17 cellular contexts compared by ENCODE assay signal in genomic region chr19:49836176-49837008, GRCh38. TPM values are rescaled to one million over a fixed set of nuclear protein-coding genes. Genes with fewer than 3 reads are reported as not detected.
DNase-seq lines count a peak whose midpoint lies in the region; ATAC-seq and TF ChIP-seq lines count a peak whose summit lies in the region.
"Had no signal": no experiment of that assay in that cellular context is flagged by ENCODE, and none has a peak within 500 bp of the region (broad histone marks: within the 10 kb centered on the region; RNA-seq: fewer than 3 reads in every experiment).

No MANE protein-coding gene starts in this region.

- CTCF ChIA-PET in RWPE1 (lab: Yijun Ruan, JAX): interaction anchor here (0.5 to 0.6 kb wide), 2 partner anchors 26 to 30 kb away, joined by 3 to 4 read pairs; no protein-coding TSS in a partner anchor

- H3K79me2 ChIP-seq in GM23338 (replicated peaks; ENCODE audit: insufficient read depth) (no peaks in the 10 kb centered on the region), osteoblast (ENCODE audit: insufficient read depth, low read length) (no peaks in the 10 kb centered on the region)

- TF ChIP-seq POLR2A in adrenal gland (IDR thresholded peaks at IDR 0.05): no peak

- H3K27ac ChIP-seq in GM23338 (ENCODE audit: low read depth): no peak overlapping the region
- H3K27ac ChIP-seq in RWPE1: peak overlapping the region; percentile 11; the same call in 1 of the 2 replicates
- no peak overlapping the region for H3K27ac ChIP-seq in osteoblast (ENCODE audit: low read depth, low read length)
- peak overlapping the region in 1 of 5 donors; percentile 17 for H3K27ac ChIP-seq in adrenal gland

- H3K4me1 ChIP-seq in GM23338 (ENCODE audit: insufficient read depth) (no peaks in the 10 kb centered on the region), osteoblast (ENCODE audit: insufficient read depth, low read length) (peaks cover 10% of the 10 kb centered on the region), adrenal gland (replicated peaks in 1 of 2) (no peaks in the 10 kb centered on the region)
- H3K4me1 ChIP-seq: BE2C, Caco-2 had no signal

- peak; percentile 41; the same call in 2 of the 3 replicates for ATAC-seq in GM23338

- H3K27me3 Mint-ChIP-seq in GM23338 (ENCODE audit: insufficient read depth, low read depth, poor library complexity): peaks cover 19% of the 10 kb centered on the region
- H3K27me3 Mint-ChIP-seq: CD4-positive, CD25-positive, alpha-beta regulatory T cell had no signal

- H3K36me3 ChIP-seq in GM23338 (ENCODE audit: insufficient read depth) (no peaks in the 10 kb centered on the region), osteoblast (ENCODE audit: insufficient read depth, low read length) (peaks cover 60% of the 10 kb centered on the region), adrenal gland (replicated peaks in 1 of 2) (peaks cover 0 to 83% of the 10 kb centered on the region in 2 donors)

- H3K4me3 Mint-ChIP-seq in GM23338: no peak overlapping the region
- H3K4me3 Mint-ChIP-seq: CD4-positive, CD25-positive, alpha-beta regulatory T cell; H9 had no signal

- WGBS in adrenal gland, 4 donors: 86 to 94% (median 92%) methylated on average over 1 to 20 of the region's 20 CpGs

- H3K9me3 ChIP-seq in osteoblast (ENCODE audit: low read depth, low read length) (no peaks in the 10 kb centered on the region), adrenal gland (replicated peaks in 1 of 3) (no peaks in the 10 kb centered on the region)
- H3K9me3 ChIP-seq: BE2C, Caco-2 had no signal

- 0 out of 2 replicates have a peak, but pooled peaks cover 3% of the 10 kb centered on the region for H3F3A ChIP-seq in GM23338 (replicated peaks; ENCODE audit: low read depth)

- H2AFZ ChIP-seq in GM23338: no peak overlapping the region
- H2AFZ ChIP-seq in osteoblast (ENCODE audit: low read length): no peak overlapping the region

- H3K9me2 ChIP-seq in GM23338 (ENCODE audit: insufficient read depth): no peaks in the 10 kb centered on the region

- H3K4me1 Mint-ChIP-seq in GM23338: peaks cover 6% of the 10 kb centered on the region

- no peaks in the 10 kb centered on the region; the same call in 1 of the 2 replicates for H4K20me1 ChIP-seq in GM23338 (replicated peaks; ENCODE audit: insufficient read depth)
- no peaks in the 10 kb centered on the region for H4K20me1 ChIP-seq in osteoblast (ENCODE audit: insufficient read depth, low read length)

- no peak for DNase-seq in GM23338 (ENCODE audit: low spot score)
- no peak for DNase-seq in RWPE1 (ENCODE audit: low spot score)
- DNase-seq in osteoblast (ENCODE audit: insufficient read length, low spot score, missing footprints): peak; percentile 76
- DNase-seq in adrenal gland: no peak
- no peak for DNase-seq in COR-L47 (lab: John Stamatoyannopoulos, UW)
- no peak for DNase-seq in NCI-H226
- DNase-seq: BE2C; Caco-2; CD4-positive, CD25-positive, alpha-beta regulatory T cell; GDM1; H9; NCI-H1105; NCI-H1694; NCI-H2107; NCI-H510A treated with DMSO at 0.1 percent for 48 hours; NCI-H774; SHP77 treated with DMSO at 0.1 percent for 48 hours had no signal

- no peaks in the 10 kb centered on the region for H3K27me3 ChIP-seq in GM23338 (ENCODE audit: insufficient read depth)
- no peaks in the 10 kb centered on the region for H3K27me3 ChIP-seq in osteoblast (ENCODE audit: insufficient read depth, low read length)
- H3K27me3 ChIP-seq in adrenal gland: no peaks in the 10 kb centered on the region
- H3K27me3 ChIP-seq: BE2C had no signal

- H3K4me2 ChIP-seq in GM23338 (no peak overlapping the region), osteoblast (ENCODE audit: insufficient read depth, low read length) (no peak overlapping the region)

- intact Hi-C loops in adrenal gland (cut with DNase I): no loop called here

- peaks cover 58% of the 10 kb centered on the region for H3K36me3 Mint-ChIP-seq in GM23338 (ENCODE audit: low read depth)

- H3K4me3 ChIP-seq in GM23338 (no peak overlapping the region), osteoblast (ENCODE audit: insufficient read depth, low read length) (no peak overlapping the region), adrenal gland (no peak overlapping the region)

- POLR2A ChIA-PET in RWPE1 (lab: Yijun Ruan, JAX; ENCODE audit: low non-redundant PET): no interaction called here

- no peaks in the 10 kb centered on the region; the same call in 2 of the 3 replicates for H3K9me3 Mint-ChIP-seq in GM23338
- H3K9me3 Mint-ChIP-seq: CD4-positive, CD25-positive, alpha-beta regulatory T cell; H9 had no signal

- no peak overlapping the region for H3K27ac Mint-ChIP-seq in GM23338

- TF ChIP-seq CTCF in GM23338 (conservative IDR thresholded peaks at IDR 0.05; ENCODE audit: low read depth in 2 of 2) (no peak), RWPE1 (conservative IDR thresholded peaks at IDR 0.05; ENCODE audit: low read depth) (no peak), osteoblast (IDR thresholded peaks at IDR 0.05; ENCODE audit: extremely low read depth, low read depth, low read length) (no peak), adrenal gland (IDR thresholded peaks at IDR 0.05) (no peak)

TF ChIP-seq in GM23338, 12 proteins besides CTCF, POLR2A, EP300 and RAD21:
- no peak for TF ChIP-seq REST (IDR thresholded peaks at IDR 0.05; ENCODE audit: unreplicated experiment)
- no peak for TF ChIP-seq STAT1 (IDR thresholded peaks at IDR 0.05; ENCODE audit: unreplicated experiment)
- TF ChIP-seq ETS1 (IDR thresholded peaks at IDR 0.05): 0 out of 2 replicates have a peak, but pooled peaks have one; percentile 40
- no peak for TF ChIP-seq EZH2phosphoT487 (IDR thresholded peaks at IDR 0.05; ENCODE audit: unreplicated experiment)
- TF ChIP-seq ZNF114 (CRISPR knock-in tag; IDR thresholded peaks at IDR 0.05): no peak
TF ChIP-seq in GM23338: peak in this region for 1.

RNA-seq across cellular contexts. Expression of gene PTOV1, which starts 14.6 kb away (rescaled TPM):
- 194 and 209 TPM in 2 replicates for total RNA-seq in GM23338 (2014; rRNA removed; shearing (Covaris generic))
- polyA plus RNA-seq in GM23338 (2016; fragmentation: Nextera tagmentation; extraction: Ambion mirVana) (188 and 225 TPM in 2 replicates), adrenal gland (100 to 1,000 TPM in 2 of 3 donors, 10 to 100 TPM in 1; 78.7 to 620 (median 409) TPM)
- total RNA-seq in osteoblast (39.4 and 43.3 TPM in 2 replicates), adrenal gland (100 to 1,000 TPM; 163 to 568 (median 275) TPM)

RNA-seq across cellular contexts. Expression of gene MED25, which starts 18.3 kb away (rescaled TPM):
- 47.1 and 58.6 TPM in 2 replicates for total RNA-seq in GM23338 (2014; rRNA removed; shearing (Covaris generic))
- polyA plus RNA-seq in GM23338 (2016; fragmentation: Nextera tagmentation; extraction: Ambion mirVana) (45.6 and 46.4 TPM in 2 replicates), adrenal gland (100 to 1,000 TPM in 2 of 3 donors, 10 to 100 TPM in 1; 71.2 to 457 (median 299) TPM)
- total RNA-seq in osteoblast (19.5 and 20.9 TPM in 2 replicates), adrenal gland (100 to 1,000 TPM in 5 of 8 donors, 10 to 100 TPM in 3; 78.3 to 211 (median 107) TPM)

RNA-seq across cellular contexts. Expression of gene FUZ, which starts 23.3 kb away (rescaled TPM):
- 25.7 and 34.8 TPM in 2 replicates for total RNA-seq in GM23338 (2014; rRNA removed; shearing (Covaris generic))
- polyA plus RNA-seq in GM23338 (2016; fragmentation: Nextera tagmentation; extraction: Ambion mirVana) (24.3 TPM in 2 replicates), adrenal gland (10 to 100 TPM in 2 of 3 donors, 1 to 10 TPM in 1; 7.6 to 62.0 (median 47.7) TPM)
- total RNA-seq in osteoblast (18.6 and 29.7 TPM in 2 replicates), adrenal gland (10 to 100 TPM; 22.0 to 72.5 (median 45.7) TPM)

RNA-seq across cellular contexts. Expression of gene PNKP, which starts 31.0 kb away (rescaled TPM):
- 81.4 and 99.6 TPM in 2 replicates for total RNA-seq in GM23338 (2014; rRNA removed; shearing (Covaris generic))
- polyA plus RNA-seq in GM23338 (2016; fragmentation: Nextera tagmentation; extraction: Ambion mirVana) (109 and 112 TPM in 2 replicates), adrenal gland (100 to 1,000 TPM in 2 of 3 donors, 10 to 100 TPM in 1; 40.7 to 344 (median 202) TPM)
- total RNA-seq in osteoblast (42.1 and 43.8 TPM in 2 replicates), adrenal gland (100 to 1,000 TPM in 4 of 8 donors, 10 to 100 TPM in 4; 49.3 to 199 (median 100) TPM)

RNA-seq across cellular contexts. Expression of gene AKT1S1, which starts 40.8 kb away (rescaled TPM):
- total RNA-seq in GM23338 (2014; rRNA removed; shearing (Covaris generic)): 15.7 and 21.5 TPM in 2 replicates
- polyA plus RNA-seq in GM23338 (2016; fragmentation: Nextera tagmentation; extraction: Ambion mirVana): 28.0 and 28.6 TPM in 2 replicates
- 13.3 and 13.4 TPM in 2 replicates for total RNA-seq in osteoblast
- 10 to 100 TPM; 25.7 to 70.3 (median 45.7) TPM for total RNA-seq in adrenal gland
- polyA plus RNA-seq in adrenal gland: 10 to 100 TPM; 66.0 to 89.6 (median 75.8) TPM
